In the genomic region with DNA sequence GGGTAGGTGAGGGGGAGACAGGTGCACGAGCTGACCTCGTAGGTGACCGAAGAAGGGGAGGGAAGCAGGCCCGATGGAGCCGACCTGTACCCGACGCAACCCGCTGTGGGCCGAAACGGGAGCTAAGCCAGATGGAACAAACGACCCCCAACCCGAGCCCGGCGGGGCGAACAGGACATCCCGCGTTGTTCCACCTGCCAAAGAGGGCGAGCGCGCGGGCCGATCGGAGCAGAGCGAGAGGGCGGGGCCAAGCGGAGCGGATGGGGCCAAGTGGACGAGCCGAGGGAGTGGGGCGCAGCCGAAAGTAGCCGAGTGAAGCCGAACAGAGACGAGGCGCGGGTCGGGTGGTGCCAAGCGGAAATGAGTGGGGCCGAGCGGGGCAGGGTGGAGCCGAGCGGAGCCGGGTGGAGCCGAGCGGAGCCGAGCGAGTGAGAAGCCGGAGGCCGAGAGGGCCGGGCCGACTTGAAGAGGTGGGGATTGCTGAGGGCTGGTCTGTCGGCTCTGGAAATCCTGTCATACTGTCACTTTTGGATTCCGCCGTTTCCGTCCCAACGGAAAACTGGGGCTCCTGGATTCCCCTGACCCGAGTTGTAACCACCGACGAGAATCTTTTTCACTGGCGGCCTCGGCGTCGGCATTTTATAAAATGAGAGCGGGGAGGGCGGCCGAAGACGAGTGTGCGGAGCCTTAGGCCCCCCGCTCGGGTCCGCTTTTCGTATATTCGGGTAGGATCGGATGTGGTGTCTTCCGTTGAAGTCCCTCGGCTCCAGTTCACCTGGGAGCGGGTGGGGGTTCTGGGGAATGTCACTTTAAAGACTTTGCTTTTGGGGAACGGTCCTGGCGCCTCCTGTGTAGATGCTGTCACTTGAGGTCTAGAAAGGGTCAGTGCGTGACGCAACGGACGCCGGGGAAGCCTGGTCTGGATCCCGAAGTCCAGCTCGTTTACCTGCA, we compare ENCODE assay signal across 1 cellular context.
TF ChIP-seq lines count a peak whose summit lies in the region.

No MANE protein-coding gene starts in this region.

TF ChIP-seq in WTC11, 78 proteins besides CTCF, POLR2A, EP300 and RAD21 (continued from another document):
- TF ChIP-seq ZNF317 (CRISPR knock-in tag; IDR thresholded peaks at IDR 0.05; ENCODE audit: borderline replicate concordance, low read depth) = no peak
- TF ChIP-seq, protein P1, sequence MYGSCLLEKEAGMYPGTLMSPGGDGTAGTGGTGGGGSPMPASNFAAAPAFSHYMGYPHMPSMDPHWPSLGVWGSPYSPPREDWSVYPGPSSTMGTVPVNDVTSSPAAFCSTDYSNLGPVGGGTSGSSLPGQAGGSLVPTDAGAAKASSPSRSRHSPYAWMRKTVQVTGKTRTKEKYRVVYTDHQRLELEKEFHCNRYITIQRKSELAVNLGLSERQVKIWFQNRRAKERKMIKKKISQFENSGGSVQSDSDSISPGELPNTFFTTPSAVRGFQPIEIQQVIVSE (CRISPR knock-in tag; IDR thresholded peaks at IDR 0.05; ENCODE audit: borderline replicate concordance) = no peak
- TF ChIP-seq ZNF121 (CRISPR knock-in tag; IDR thresholded peaks at IDR 0.05) = no peak
- TF ChIP-seq FOXK1 (CRISPR knock-in tag; IDR thresholded peaks at IDR 0.05) = peak; percentile 53; the same call in 1 of the 2 replicates
- TF ChIP-seq CREB1 (CRISPR knock-in tag; IDR thresholded peaks at IDR 0.05) = no peak
- peak; percentile 34; the same call in 1 of the 2 replicates for TF ChIP-seq ETV6 (CRISPR knock-in tag; IDR thresholded peaks at IDR 0.05)
- TF ChIP-seq MAX (CRISPR knock-in tag; IDR thresholded peaks at IDR 0.05) = peak; percentile 89
- TF ChIP-seq, protein P2, sequence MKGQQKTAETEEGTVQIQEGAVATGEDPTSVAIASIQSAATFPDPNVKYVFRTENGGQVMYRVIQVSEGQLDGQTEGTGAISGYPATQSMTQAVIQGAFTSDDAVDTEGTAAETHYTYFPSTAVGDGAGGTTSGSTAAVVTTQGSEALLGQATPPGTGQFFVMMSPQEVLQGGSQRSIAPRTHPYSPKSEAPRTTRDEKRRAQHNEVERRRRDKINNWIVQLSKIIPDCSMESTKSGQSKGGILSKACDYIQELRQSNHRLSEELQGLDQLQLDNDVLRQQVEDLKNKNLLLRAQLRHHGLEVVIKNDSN (CRISPR knock-in tag; IDR thresholded peaks at IDR 0.05) = no peak
- TF ChIP-seq NFE2L1 (CRISPR knock-in tag; IDR thresholded peaks at IDR 0.05) = peak; percentile 75; the same call in 1 of the 2 replicates
